Comparison of ENCODE assay signal across 9 cellular contexts in the genomic region with DNA sequence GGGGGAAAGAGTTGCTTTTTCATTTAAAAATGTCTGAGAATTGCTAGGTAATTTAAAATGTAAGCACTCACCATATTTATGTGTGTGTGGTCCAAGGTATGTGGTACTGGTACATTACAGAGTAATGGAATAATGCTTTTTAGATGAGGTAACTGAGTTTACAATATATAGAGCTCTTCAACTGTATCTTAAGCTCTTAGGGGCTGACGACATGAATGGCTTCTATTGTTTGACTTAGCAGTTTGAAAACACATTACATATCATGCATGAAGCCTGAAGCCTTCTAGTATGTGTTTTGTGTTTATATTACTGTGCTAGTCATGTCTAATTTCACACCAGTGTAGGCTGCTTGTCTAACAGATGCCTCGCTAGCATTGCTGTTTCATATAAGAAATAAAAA. TPM values are rescaled to one million over a fixed set of nuclear protein-coding genes. Genes with fewer than 3 reads are reported as not detected.
DNase-seq lines count a peak whose midpoint lies in the region; ATAC-seq and TF ChIP-seq lines count a peak whose summit lies in the region.
"Had no signal": no experiment of that assay in that cellular context is flagged by ENCODE, and none has a peak within 500 bp of the region (broad histone marks: within the 10 kb centered on the region; RNA-seq: fewer than 3 reads in every experiment).

No MANE protein-coding gene starts in this region.

- H3K27ac ChIP-seq in psoas muscle (peak overlapping the region; percentile 43), colonic mucosa (no peak overlapping the region)

- H3K4me1 ChIP-seq in psoas muscle (peaks cover 11% of the 10 kb centered on the region), colonic mucosa (no peaks in the 10 kb centered on the region)

- ATAC-seq in psoas muscle = peak in 2 of 4 donors; percentile 40 to 59

- no peaks in the 10 kb centered on the region for H3K27me3 ChIP-seq in psoas muscle (ENCODE audit: insufficient read depth in 3 of 3, low read length in 2 of 3)
- H3K27me3 ChIP-seq in colonic mucosa = no peaks in the 10 kb centered on the region

- no peaks in the 10 kb centered on the region for H3K36me3 Mint-ChIP-seq in activated CD4-positive, alpha-beta T cell treated with anti-CD3 and anti-CD28 coated beads, Interleukin-2, amount 10 ng/mL, durations not matched to agents 24 days and 14 days (ENCODE audit: low read depth)
- H3K36me3 Mint-ChIP-seq in endothelial cell (ENCODE audit: low read depth, unreplicated experiment) = no peaks in the 10 kb centered on the region

- TF ChIP-seq CTCF in endothelial cell (IDR thresholded peaks at IDR 0.05; ENCODE audit: unreplicated experiment) = no peak
- no peak for TF ChIP-seq CTCF in psoas muscle (IDR thresholded peaks at IDR 0.05)
- no peak for TF ChIP-seq CTCF in colonic mucosa (IDR thresholded peaks at IDR 0.05)

- intact Hi-C loops in activated CD4-positive, alpha-beta T cell treated with anti-CD3 and anti-CD28 coated beads, Interleukin-2, amount 10 ng/mL, durations not matched to agents 24 days and 14 days (cut with micrococcal nuclease) = loop anchor here (5.0 kb wide), 1 partner anchor 36 kb away; the partner anchor contains the start of gene GAS2
- intact Hi-C loops in psoas muscle (cut with DNase I) = no loop called here
- intact Hi-C loops in colonic mucosa (cut with DNase I) = no loop called here

- H3K9me3 Mint-ChIP-seq in activated CD4-positive, alpha-beta T cell treated with anti-CD3 and anti-CD28 coated beads, Interleukin-2, amount 10 ng/mL, durations not matched to agents 24 days and 14 days = peaks cover 5% of the 10 kb centered on the region
- H3K9me3 Mint-ChIP-seq in endothelial cell (ENCODE audit: unreplicated experiment) = no peaks in the 10 kb centered on the region

- no peaks in the 10 kb centered on the region for H3K36me3 ChIP-seq in psoas muscle (ENCODE audit: insufficient read depth in 1 of 2, low read depth in 1 of 2)
- H3K36me3 ChIP-seq in colonic mucosa = no peaks in the 10 kb centered on the region

- no peak overlapping the region for H3K4me3 Mint-ChIP-seq in activated CD4-positive, alpha-beta T cell treated with anti-CD3 and anti-CD28 coated beads, Interleukin-2, amount 10 ng/mL, durations not matched to agents 24 days and 14 days
- H3K4me3 Mint-ChIP-seq in endothelial cell (ENCODE audit: unreplicated experiment) = no peak overlapping the region

- H3K9ac ChIP-seq in colonic mucosa (ENCODE audit: low read depth in 2 of 2, low read length in 2 of 2) = no peak overlapping the region

- H3K4me3 ChIP-seq in psoas muscle (peak overlapping the region; percentile 31), colonic mucosa (no peak overlapping the region)

- no peaks in the 10 kb centered on the region for H3K27me3 Mint-ChIP-seq in activated CD4-positive, alpha-beta T cell treated with anti-CD3 and anti-CD28 coated beads, Interleukin-2, amount 10 ng/mL, durations not matched to agents 24 days and 14 days
- H3K27me3 Mint-ChIP-seq in endothelial cell (ENCODE audit: unreplicated experiment) = no peaks in the 10 kb centered on the region

- peak overlapping the region; percentile 79 for H3K27ac Mint-ChIP-seq in activated CD4-positive, alpha-beta T cell treated with anti-CD3 and anti-CD28 coated beads, Interleukin-2, amount 10 ng/mL, durations not matched to agents 24 days and 14 days
- H3K27ac Mint-ChIP-seq in endothelial cell (ENCODE audit: unreplicated experiment) = peak overlapping the region; percentile 95

- H3K9me3 ChIP-seq in psoas muscle (no peaks in the 10 kb centered on the region), colonic mucosa (no peaks in the 10 kb centered on the region)

- H3K4me1 Mint-ChIP-seq in activated CD4-positive, alpha-beta T cell treated with anti-CD3 and anti-CD28 coated beads, Interleukin-2, amount 10 ng/mL, durations not matched to agents 24 days and 14 days = peaks cover 11% of the 10 kb centered on the region
- H3K4me1 Mint-ChIP-seq in endothelial cell (ENCODE audit: unreplicated experiment) = peaks cover 6% of the 10 kb centered on the region

- whole genome bisulfite sequencing in psoas muscle, 3 donors = 44 to 51% (median 50%) methylated on average over 2 of the region's 2 CpGs

- DNase-seq in activated CD4-positive, alpha-beta T cell treated with anti-CD3 and anti-CD28 coated beads, Interleukin-2, amount 10 ng/mL, durations not matched to agents 24 days and 14 days = no peak
- no peak for DNase-seq in activated CD4-positive, alpha-beta T cell treated with anti-CD3 and anti-CD28 coated beads, Interleukin-2, amount 50 U/mL, for 48 hours
- peak; percentile 64 for DNase-seq in NCI-H510A (lab: John Stamatoyannopoulos, UW)
- DNase-seq in endothelial cell (ENCODE audit: low spot score) = no peak
- no peak for DNase-seq in psoas muscle
- DNase-seq in cerebellar cortex (ENCODE audit: low spot score) = no peak
- no peak for DNase-seq in NK-92 (lab: John Stamatoyannopoulos, UW; ENCODE audit: unreplicated experiment)
- DNase-seq in colonic mucosa = no peak
- DNase-seq: stimulated activated CD4-positive, alpha-beta T cell treated with anti-CD3 and anti-CD28 coated beads, Interleukin-4, amount 100 ng/mL, for 1 hour had no signal

RNA-seq across cellular contexts. Expression of gene GAS2, which starts 37.1 kb away (rescaled TPM):
- 1.4 and 2.0 TPM in 2 replicates for total RNA-seq in activated CD4-positive, alpha-beta T cell treated with anti-CD3 and anti-CD28 coated beads, Interleukin-2, amount 10 ng/mL, durations not matched to agents 24 days and 14 days
- total RNA-seq in endothelial cell (ENCODE audit: unreplicated experiment) (1.4 TPM), psoas muscle (1 to 10 TPM; 2.2 to 4.6 (median 2.9) TPM), colonic mucosa (1 to 10 TPM; 1.6 to 2.3 TPM)
- polyA plus RNA-seq in psoas muscle = 1 to 10 TPM in 1 of 3 donors, under 1 TPM in 2; 0.51 to 2.9 (median 0.63) TPM
